Comparison of ENCODE assay signal across 11 cellular contexts in genomic region chr1:44826375-44827196, GRCh38. TPM values are rescaled to one million over a fixed set of nuclear protein-coding genes. Genes with fewer than 3 reads are reported as not detected.
DNase-seq lines count a peak whose midpoint lies in the region; ATAC-seq and TF ChIP-seq lines count a peak whose summit lies in the region.
"Had no signal": no experiment of that assay in that cellular context is flagged by ENCODE, and none has a peak within 500 bp of the region (broad histone marks: within the 10 kb centered on the region; RNA-seq: fewer than 3 reads in every experiment).

No MANE protein-coding gene starts in this region.

- TF ChIP-seq POLR2A in transverse colon (IDR thresholded peaks at IDR 0.05), result no peak

- H3K9me3 ChIP-seq in lower lobe of right lung, result no peaks in the 10 kb centered on the region
- H3K9me3 ChIP-seq in transverse colon, result no peaks in the 10 kb centered on the region
- H3K9me3 ChIP-seq: prostate gland had no signal

- no peaks in the 10 kb centered on the region for H3K27me3 Mint-ChIP-seq in effector memory CD8-positive, alpha-beta T cell

- peaks cover under 1 to 3% of the 10 kb centered on the region in 2 donors for H3K4me1 Mint-ChIP-seq in effector memory CD8-positive, alpha-beta T cell (ENCODE audit: low read depth in 2 of 2)

- intact Hi-C loops in lower lobe of right lung (cut with DNase I), result no loop called here
- intact Hi-C loops in transverse colon (cut with DNase I; ENCODE audit: low total_unique reads), result no loop called here

- H3K27ac Mint-ChIP-seq in effector memory CD8-positive, alpha-beta T cell, result no peak overlapping the region

- H3K4me3 Mint-ChIP-seq in effector memory CD8-positive, alpha-beta T cell, result no peak overlapping the region

- H3K27me3 ChIP-seq in lower lobe of right lung (ENCODE audit: low read depth) (no peaks in the 10 kb centered on the region), transverse colon (no peaks in the 10 kb centered on the region)

- in situ Hi-C loops in transverse colon (cut with MboI; ENCODE audit: low pct_ligation_motif_present in 1 of 4, low pct_unique_long_range_greater_than_20kb in 1 of 4, low sequenced_read_pairs in 3 of 4), result loop anchor here in 3 of 4 donors (25.0 kb wide), 3 partner anchors 186 to 661 kb away; partner anchors contain the start of genes HECTD3 (in 1 of the 3), TESK2 (in 1 of the 3) and UROD (in 1 of the 3)

- peaks cover 11% of the 10 kb centered on the region for H3K36me3 Mint-ChIP-seq in effector memory CD8-positive, alpha-beta T cell (ENCODE audit: insufficient read depth)

- no peaks in the 10 kb centered on the region for H3K9me3 Mint-ChIP-seq in effector memory CD8-positive, alpha-beta T cell

- TF ChIP-seq EP300 in transverse colon (IDR thresholded peaks at IDR 0.05; ENCODE audit: low read depth), result no peak

- TF ChIP-seq CTCF in lower lobe of right lung (IDR thresholded peaks at IDR 0.05) (no peak), transverse colon (IDR thresholded peaks at IDR 0.05) (no peak)

- DNase-seq in NOMO-1 treated with DMSO at 0.1 percent for 48 hours (lab: John Stamatoyannopoulos, UW; ENCODE audit: unreplicated experiment), result peak; percentile 76
- no peak for DNase-seq in effector memory CD8-positive, alpha-beta T cell
- peak; percentile 79 for DNase-seq in lower lobe of right lung
- DNase-seq in transverse colon, result peak; percentile 30
- DNase-seq in T1000 (lab: John Stamatoyannopoulos, UW), result no peak
- DNase-seq in activated CD4-positive, CD25-positive, alpha-beta regulatory T cell treated with anti-CD3 and anti-CD28 coated beads, Interleukin-2, amount 50 U/mL, for 72 hours, result no peak
- DNase-seq in NCI-H774 (lab: John Stamatoyannopoulos, UW), result no peak
- DNase-seq: activated gamma-delta T cell treated with Interleukin-2 at 50 U/mL for 16 hours, NCI-H526 treated with DMSO at 0.1 percent for 48 hours had no signal

- 59% methylated on average over 23 of the region's 24 CpGs; no CpG with 5 or more reads in 1 of the 2 donors for WGBS in transverse colon (ENCODE audit: low coverage in 1 of 2), 2 donors

- H3K36me3 ChIP-seq in lower lobe of right lung, result no peaks in the 10 kb centered on the region
- H3K36me3 ChIP-seq in transverse colon, result no peaks in the 10 kb centered on the region
- H3K36me3 ChIP-seq: prostate gland had no signal

- H3K4me3 ChIP-seq in lower lobe of right lung (peak overlapping the region; percentile 17), transverse colon (no peak overlapping the region)
- H3K4me3 ChIP-seq: prostate gland had no signal

- ATAC-seq in effector memory CD8-positive, alpha-beta T cell (replicated peaks), result peak; percentile 10
- ATAC-seq in lower lobe of right lung, result peak; percentile 64 to 81
- no peak for ATAC-seq in GM19397 (IDR thresholded peaks at IDR 0.05; ENCODE audit: unreplicated experiment)

- H3K27ac ChIP-seq in lower lobe of right lung (peak overlapping the region; percentile 72), transverse colon (peak overlapping the region in 1 of 4 donors; percentile 14)
- H3K27ac ChIP-seq: prostate gland had no signal

- H3K4me1 ChIP-seq in lower lobe of right lung (peaks cover 23% of the 10 kb centered on the region), transverse colon (no peaks in the 10 kb centered on the region)
- H3K4me1 ChIP-seq: prostate gland had no signal

RNA-seq across cellular contexts. Expression of gene PTCH2, which starts 16.5 kb away (rescaled TPM):
- total RNA-seq in lower lobe of right lung (1.0 TPM), transverse colon (1 to 10 TPM in 1 of 4 donors, under 1 TPM in 2, not detected in 1; 0.14 to 1.2 (median 0.64) TPM)

RNA-seq across cellular contexts. Expression of gene BTBD19, which starts 18.3 kb away (rescaled TPM):
- total RNA-seq in lower lobe of right lung (8.7 TPM), transverse colon (10 to 100 TPM in 1 of 4 donors, 1 to 10 TPM in 3; 1.5 to 22.1 (median 3.7) TPM)

RNA-seq across cellular contexts. Expression of gene DYNLT4, which starts 19.4 kb away (rescaled TPM):
- 5.2 TPM for total RNA-seq in lower lobe of right lung
- total RNA-seq in transverse colon, result 1 to 10 TPM in 1 of 4 donors, not detected in 3; 1.4 TPM

RNA-seq across cellular contexts. Expression of gene PLK3, which starts 26.4 kb away (rescaled TPM):
- 27.7 TPM for total RNA-seq in lower lobe of right lung
- total RNA-seq in transverse colon, result 10 to 100 TPM; 12.4 to 87.2 (median 16.3) TPM

RNA-seq across cellular contexts. Expression of gene BEST4, which starts 38.6 kb away (rescaled TPM):
- total RNA-seq in lower lobe of right lung (1.7 TPM), transverse colon (100 to 1,000 TPM in 2 of 4 donors, 10 to 100 TPM in 2; 48.8 to 208 (median 92.3) TPM)
- total RNA-seq: prostate gland had no signal

Comparison
In these comparisons a context has a peak if more than half of its experiments do, and no peak if none do; other contexts are left out.
1. DNase-seq: peak in NOMO-1 treated with DMSO at 0.1 percent for 48 hours (single experiment), lower lobe of right lung (single experiment) and transverse colon (single experiment); none in effector memory CD8-positive, alpha-beta T cell (0 of 3), T1000 (single experiment), activated CD4-positive, CD25-positive, alpha-beta regulatory T cell treated with anti-CD3 and anti-CD28 coated beads, Interleukin-2, amount 50 U/mL, for 72 hours (single experiment) and NCI-H774 (single experiment).